In the genomic region with DNA sequence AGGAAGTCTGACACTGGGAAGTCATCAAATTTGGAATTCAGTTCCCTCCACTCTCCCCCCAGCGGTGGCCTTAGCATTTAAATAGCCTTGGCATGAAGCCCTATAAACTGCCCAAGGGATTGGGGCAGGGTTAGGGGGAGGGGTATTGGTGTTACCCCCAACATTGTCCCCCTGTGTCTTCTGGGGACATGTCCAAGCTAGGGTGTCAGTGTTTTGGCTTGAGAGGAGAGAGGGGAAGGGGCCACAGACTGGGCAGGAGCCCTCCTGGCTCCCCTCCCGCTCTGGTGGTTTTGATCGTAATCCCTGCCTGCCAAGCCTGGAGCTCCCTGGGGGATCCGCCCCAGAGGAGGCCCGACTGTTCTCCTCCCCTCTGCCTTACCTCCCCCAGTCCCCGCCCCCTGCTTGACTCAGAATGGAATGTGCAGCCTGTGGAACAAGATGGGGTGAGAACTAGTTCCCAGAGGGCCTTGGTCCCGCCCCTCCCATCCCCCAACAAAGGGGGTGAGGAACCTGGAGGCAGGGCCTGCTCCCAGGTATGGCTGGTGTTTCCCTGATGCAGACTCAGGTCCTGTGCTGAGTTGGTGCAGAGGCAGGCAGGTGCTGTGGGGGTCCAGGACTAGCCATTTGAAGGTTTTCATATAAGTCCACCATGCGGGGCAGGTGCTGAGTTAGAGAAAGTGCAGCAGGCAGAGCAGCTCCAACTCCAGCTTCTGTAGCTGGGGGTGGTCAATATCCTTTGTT, we compare ENCODE assay signal across 9 cellular contexts. TPM values are rescaled to one million over a fixed set of nuclear protein-coding genes. Genes with fewer than 3 reads are reported as not detected.
A peak's percentile ranks its signal among the peaks of the same experiment; 100 is the strongest.
DNase-seq lines count a peak whose midpoint lies in the region; ATAC-seq and TF ChIP-seq lines count a peak whose summit lies in the region.
"Had no signal": no experiment of that assay in that cellular context is flagged by ENCODE, and none has a peak within 500 bp of the region (broad histone marks: within the 10 kb centered on the region; RNA-seq: fewer than 3 reads in every experiment).

No MANE protein-coding gene starts in this region.

- H3K27ac ChIP-seq in vagina: peak overlapping the region; percentile 92

- H3K4me3 ChIP-seq in lower leg skin (ENCODE audit: low read depth, poor library complexity, severe bottlenecking) (no peak overlapping the region), vagina (peak overlapping the region; percentile 7 to 18)

- no peaks in the 10 kb centered on the region for H3K9me3 ChIP-seq in vagina

- intact Hi-C loops in lower leg skin (cut with DNase I; ENCODE audit: low total_unique reads) (no loop called here), vagina (cut with DNase I) (no loop called here)

- H3K27ac Mint-ChIP-seq in T-helper 2 cell treated with Interferon-gamma antibody and Interleukin-4, amounts not matched to agents 5 μg/mL and 100 μg/mL, for 36 hours: no peak overlapping the region
- H3K27ac Mint-ChIP-seq: memory B cell had no signal

- DNase-seq in GM03348 (ENCODE audit: low spot score) (peak; percentile 95), NCI-H226 (peak; percentile 93), dedifferentiated amniotic fluid mesenchymal stem cell (ENCODE audit: extremely low spot score) (peak; percentile 39), lower leg skin (ENCODE audit: low spot score in 2 of 2) (peak; percentile 75 to 92), vagina (ENCODE audit: extremely low spot score in 2 of 2) (no peak), SK-N-DZ (ENCODE audit: low spot score) (no peak)
- no peak for DNase-seq in T-helper 2 cell treated with Interferon-gamma antibody and Interleukin-4, amounts not matched to agents 5 μg/mL and 100 μg/mL, for 36 hours (ENCODE audit: low spot score)

- H3K4me1 ChIP-seq in vagina: peaks cover 98% of the 10 kb centered on the region

- 21 to 34% methylated on average over 7 to 8 of the region's 8 CpGs for WGBS in lower leg skin, 2 donors

- no peak for ATAC-seq in HG03354 (IDR thresholded peaks at IDR 0.05; ENCODE audit: poor library complexity, severe bottlenecking, unreplicated experiment)

- TF ChIP-seq CTCF in lower leg skin (IDR thresholded peaks at IDR 0.05) (no peak), vagina (IDR thresholded peaks at IDR 0.05) (no peak)

- H3K27me3 ChIP-seq in vagina: no peaks in the 10 kb centered on the region

- H3K36me3 ChIP-seq in vagina: no peaks in the 10 kb centered on the region

- H3K4me3 Mint-ChIP-seq in T-helper 2 cell treated with Interferon-gamma antibody and Interleukin-4, amounts not matched to agents 5 μg/mL and 100 μg/mL, for 36 hours: no peak overlapping the region
- H3K4me3 Mint-ChIP-seq: memory B cell had no signal

- H3K4me1 Mint-ChIP-seq in T-helper 2 cell treated with Interferon-gamma antibody and Interleukin-4, amounts not matched to agents 5 μg/mL and 100 μg/mL, for 36 hours (ENCODE audit: low read depth): peaks cover 1% of the 10 kb centered on the region

- peaks cover 31% of the 10 kb centered on the region for H3K27me3 Mint-ChIP-seq in T-helper 2 cell treated with Interferon-gamma antibody and Interleukin-4, amounts not matched to agents 5 μg/mL and 100 μg/mL, for 36 hours (ENCODE audit: low read depth)

- no peak for TF ChIP-seq POLR2A in lower leg skin (IDR thresholded peaks at IDR 0.05)
- no peak for TF ChIP-seq POLR2A in vagina (IDR thresholded peaks at IDR 0.05)

- H3K36me3 Mint-ChIP-seq in T-helper 2 cell treated with Interferon-gamma antibody and Interleukin-4, amounts not matched to agents 5 μg/mL and 100 μg/mL, for 36 hours (ENCODE audit: low read depth): no peaks in the 10 kb centered on the region
- H3K36me3 Mint-ChIP-seq: memory B cell had no signal

- no peaks in the 10 kb centered on the region for H3K9me3 Mint-ChIP-seq in T-helper 2 cell treated with Interferon-gamma antibody and Interleukin-4, amounts not matched to agents 5 μg/mL and 100 μg/mL, for 36 hours
- H3K9me3 Mint-ChIP-seq: memory B cell had no signal

RNA-seq across cellular contexts. Expression of gene SOX13, which starts 7.4 kb away (rescaled TPM):
- total RNA-seq in lower leg skin (10 to 100 TPM in 2 of 4 donors, 1 to 10 TPM in 2; 7.2 to 32.2 (median 16.8) TPM), vagina (41.0 TPM)
- 0.06 TPM in 1 of 2 replicates, not detected in the other for polyA plus RNA-seq in SK-N-DZ (2014; cell fraction: cytosol; rRNA removed)
- polyA plus RNA-seq in SK-N-DZ (2014; cell fraction: nucleus; rRNA removed): not detected in 2 replicates

Comparison
In these comparisons a context has a peak if more than half of its experiments do, and no peak if none do; other contexts are left out.
1. DNase-seq: peak in GM03348 (single experiment), NCI-H226 (single experiment), dedifferentiated amniotic fluid mesenchymal stem cell (single experiment) and lower leg skin (2 of 2); none in vagina (0 of 2), SK-N-DZ (single experiment) and T-helper 2 cell treated with Interferon-gamma antibody and Interleukin-4, amounts not matched to agents 5 μg/mL and 100 μg/mL, for 36 hours (single experiment).